ENCODE assay signal across 2 cellular contexts in genomic region chr2:61961231-61961901, GRCh38.
TF ChIP-seq lines count a peak whose summit lies in the region.

No MANE protein-coding gene starts in this region.

TF ChIP-seq in HEK293, 187 proteins besides CTCF, POLR2A, EP300 and RAD21 (continued from another document):
- TF ChIP-seq, protein P1, sequence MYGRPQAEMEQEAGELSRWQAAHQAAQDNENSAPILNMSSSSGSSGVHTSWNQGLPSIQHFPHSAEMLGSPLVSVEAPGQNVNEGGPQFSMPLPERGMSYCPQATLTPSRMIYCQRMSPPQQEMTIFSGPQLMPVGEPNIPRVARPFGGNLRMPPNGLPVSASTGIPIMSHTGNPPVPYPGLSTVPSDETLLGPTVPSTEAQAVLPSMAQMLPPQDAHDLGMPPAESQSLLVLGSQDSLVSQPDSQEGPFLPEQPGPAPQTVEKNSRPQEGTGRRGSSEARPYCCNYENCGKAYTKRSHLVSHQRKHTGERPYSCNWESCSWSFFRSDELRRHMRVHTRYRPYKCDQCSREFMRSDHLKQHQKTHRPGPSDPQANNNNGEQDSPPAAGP (tag by site-specific recombination; IDR thresholded peaks at IDR 0.05): no peak
- TF ChIP-seq ZNF791 (tag by site-specific recombination; IDR thresholded peaks at IDR 0.05) (no peak), FEZF1 (tag by site-specific recombination; IDR thresholded peaks at IDR 0.05) (no peak), ZNF600 (tag by site-specific recombination; IDR thresholded peaks at IDR 0.05) (no peak), GFI1B (tag by site-specific recombination; IDR thresholded peaks at IDR 0.05) (no peak), ZNF184 (tag by site-specific recombination; IDR thresholded peaks at IDR 0.05) (no peak), ZNF133 (tag by site-specific recombination; IDR thresholded peaks at IDR 0.05) (peak; percentile 94), ZIC2 (tag by site-specific recombination; IDR thresholded peaks at IDR 0.05) (no peak), ZBTB17 (tag by site-specific recombination; IDR thresholded peaks at IDR 0.05) (no peak), ATF2 (tag by site-specific recombination; IDR thresholded peaks at IDR 0.05; ENCODE audit: low read depth) (no peak), ZNF626 (tag by site-specific recombination; IDR thresholded peaks at IDR 0.05) (no peak), BCL11B (tag by site-specific recombination; IDR thresholded peaks at IDR 0.05; ENCODE audit: low read depth) (no peak)
TF ChIP-seq in HEK293: peak in this region for 2.

TF ChIP-seq in GM12878, 131 proteins besides CTCF, POLR2A, EP300 and RAD21 (continued from another document):
- TF ChIP-seq, protein P2, sequence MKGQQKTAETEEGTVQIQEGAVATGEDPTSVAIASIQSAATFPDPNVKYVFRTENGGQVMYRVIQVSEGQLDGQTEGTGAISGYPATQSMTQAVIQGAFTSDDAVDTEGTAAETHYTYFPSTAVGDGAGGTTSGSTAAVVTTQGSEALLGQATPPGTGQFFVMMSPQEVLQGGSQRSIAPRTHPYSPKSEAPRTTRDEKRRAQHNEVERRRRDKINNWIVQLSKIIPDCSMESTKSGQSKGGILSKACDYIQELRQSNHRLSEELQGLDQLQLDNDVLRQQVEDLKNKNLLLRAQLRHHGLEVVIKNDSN (IDR thresholded peaks at IDR 0.05; ENCODE audit: borderline replicate concordance, extremely low read length, insufficient read depth, low read depth, low read length): no peak
- TF ChIP-seq JUND (IDR thresholded peaks at IDR 0.05; ENCODE audit: low read depth, low read length) (no peak), PML (IDR thresholded peaks at IDR 0.05; ENCODE audit: low read length) (no peak), HDAC6 (IDR thresholded peaks at IDR 0.05; ENCODE audit: unreplicated experiment) (no peak), ZZZ3 (IDR thresholded peaks at IDR 0.05; ENCODE audit: control insufficient read depth, insufficient read length, low read depth) (no peak), IRF5 (IDR thresholded peaks at IDR 0.05; ENCODE audit: borderline replicate concordance) (no peak), JUNB (IDR thresholded peaks at IDR 0.05) (no peak), TARDBP (IDR thresholded peaks at IDR 0.05; ENCODE audit: borderline replicate concordance) (no peak)
